18 cellular contexts compared by ENCODE assay signal in genomic region chr5:145619806-145620205, GRCh38.
DNase-seq lines count a peak whose midpoint lies in the region.
"Had no signal": no experiment of that assay in that cellular context is flagged by ENCODE, and none has a peak within 500 bp of the region (broad histone marks: within the 10 kb centered on the region; RNA-seq: fewer than 3 reads in every experiment).

No MANE protein-coding gene starts in this region.

- peak; percentile 35 for DNase-seq in EH (ENCODE audit: low read depth)
- DNase-seq in adipocyte (ENCODE audit: low read depth): peak; percentile 47
- DNase-seq in fibroblast of peridontal ligament (ENCODE audit: extremely low read depth): peak; percentile 62
- DNase-seq in Kasumi-1 (lab: John Stamatoyannopoulos, UW): no peak
- DNase-seq in NCI-H524 (lab: John Stamatoyannopoulos, UW): no peak
- no peak for DNase-seq in SIG-M5 (lab: John Stamatoyannopoulos, UW)
- DNase-seq in NCI-H1694 treated with DMSO at 0.1 percent for 48 hours (lab: John Stamatoyannopoulos, UW): no peak
- DNase-seq: H9, MM.1S, NCI-H1092, NCI-H1436, NCI-H1930, NCI-H2227 treated with DMSO at 0.1 percent for 48 hours, NCI-H510A, NCI-H82, SJCRH30 had no signal

- H3K4me1 ChIP-seq in adipocyte (ENCODE audit: control insufficient read depth, insufficient read depth, low read length): no peaks in the 10 kb centered on the region
- H3K4me1 ChIP-seq: SJCRH30 had no signal

- peaks cover 4% of the 10 kb centered on the region for H3K9me3 ChIP-seq in adipocyte (ENCODE audit: control insufficient read depth, low read length)
- H3K9me3 ChIP-seq: SJCRH30 had no signal

- H3K36me3 ChIP-seq in adipocyte (ENCODE audit: control insufficient read depth, insufficient read depth, low read length, severe bottlenecking): no peaks in the 10 kb centered on the region
- H3K36me3 ChIP-seq: SJCRH30 had no signal

- no peak overlapping the region for H3K4me3 ChIP-seq in adipocyte (ENCODE audit: low read length)
- H3K4me3 ChIP-seq: GM12878, K562, SJCRH30 had no signal

- H3K9ac ChIP-seq in adipocyte (ENCODE audit: low read length): no peak overlapping the region

- no peaks in the 10 kb centered on the region for H3K27me3 ChIP-seq in adipocyte (replicated peaks; ENCODE audit: control insufficient read depth, insufficient read depth, low read length)
- H3K27me3 ChIP-seq: SJCRH30 had no signal

Comparison
In these comparisons a context has a peak if more than half of its experiments do, and no peak if none do; other contexts are left out.
1. DNase-seq: peak in EH (single experiment), adipocyte (single experiment) and fibroblast of peridontal ligament (single experiment); none in Kasumi-1 (0 of 2), NCI-H524 (0 of 2), SIG-M5 (single experiment) and NCI-H1694 treated with DMSO at 0.1 percent for 48 hours (single experiment).